ENCODE assay signal across 21 cellular contexts in genomic region chr10:133555521-133555920, GRCh38. TPM values are rescaled to one million over a fixed set of nuclear protein-coding genes. Genes with fewer than 3 reads are reported as not detected.
A peak's percentile ranks its signal among the peaks of the same experiment; 100 is the strongest.
DNase-seq lines count a peak whose midpoint lies in the region; ATAC-seq and TF ChIP-seq lines count a peak whose summit lies in the region.
"Had no signal": no experiment of that assay in that cellular context is flagged by ENCODE, and none has a peak within 500 bp of the region (broad histone marks: within the 10 kb centered on the region; RNA-seq: fewer than 3 reads in every experiment).

No MANE protein-coding gene starts in this region.

- ATAC-seq in upper lobe of right lung (no peak), HG02763 (IDR thresholded peaks at IDR 0.05; ENCODE audit: unreplicated experiment) (no peak)
- ATAC-seq: A549 had no signal

- TF ChIP-seq CTCF in Loucy (conservative IDR thresholded peaks at IDR 0.05; ENCODE audit: low read length) (no peak), upper lobe of right lung (IDR thresholded peaks at IDR 0.05) (no peak)

- no peaks in the 10 kb centered on the region for H3F3A ChIP-seq in Loucy (ENCODE audit: low read depth)

- no peak overlapping the region for H3K27ac ChIP-seq in upper lobe of right lung
- H3K27ac ChIP-seq: 22Rv1, A549, BLaER1 had no signal

- intact Hi-C loops in upper lobe of right lung (cut with DNase I): no loop called here

- peak overlapping the region; percentile 19 for H3K4me2 ChIP-seq in Loucy (ENCODE audit: low read depth, low read length, poor library complexity, severe bottlenecking)
- H3K4me2 ChIP-seq: A549, BLaER1 had no signal

- H3K9me2 ChIP-seq in Loucy (replicated peaks; ENCODE audit: low read depth, low read length): no peaks in the 10 kb centered on the region

- H3K27me3 ChIP-seq in Loucy (ENCODE audit: insufficient read depth, low read length, poor library complexity, severe bottlenecking) (no peaks in the 10 kb centered on the region), upper lobe of right lung (no peaks in the 10 kb centered on the region)
- H3K27me3 ChIP-seq: BE2C, BLaER1 had no signal

- H3K79me2 ChIP-seq in Loucy (ENCODE audit: insufficient read depth, low read length): no peaks in the 10 kb centered on the region

- no peaks in the 10 kb centered on the region for H4K20me1 ChIP-seq in Loucy (ENCODE audit: insufficient read depth, low read length, poor library complexity, severe bottlenecking)
- H4K20me1 ChIP-seq: BLaER1 had no signal

- peak; percentile 23 for DNase-seq in NCI-H146 (lab: John Stamatoyannopoulos, UW)
- no peak for DNase-seq in NCI-H146 treated with DMSO at 0.1 percent for 48 hours (lab: John Stamatoyannopoulos, UW; ENCODE audit: unreplicated experiment)
- peak; percentile 29 for DNase-seq in islet precursor cell
- peak; percentile 42 for DNase-seq in upper lobe of right lung
- no peak for DNase-seq in pons (ENCODE audit: low spot score)
- no peak for DNase-seq in stimulated activated CD4-positive, alpha-beta T cell treated with anti-CD3 and anti-CD28 coated beads, Interleukin-15, amount 100 ng/mL, for 24 hours
- DNase-seq: BE2C; C1 segment of cervical spinal cord; Caco-2; Calu3; CD4-positive, alpha-beta memory T cell; CD4-positive, CD25-positive, alpha-beta regulatory T cell; CD8-positive, alpha-beta memory T cell; DMS79 treated with DMSO at 0.1 percent for 48 hours; GF-D8 had no signal

- no peak overlapping the region for H3K4me3 ChIP-seq in Loucy (ENCODE audit: low read length, poor library complexity, severe bottlenecking)
- no peak overlapping the region for H3K4me3 ChIP-seq in upper lobe of right lung
- H3K4me3 ChIP-seq: A549, BLaER1 had no signal

- peaks cover 4% of the 10 kb centered on the region for H3K4me1 ChIP-seq in Loucy (ENCODE audit: insufficient read depth, low read length, poor library complexity, severe bottlenecking)
- no peaks in the 10 kb centered on the region for H3K4me1 ChIP-seq in upper lobe of right lung
- H3K4me1 ChIP-seq: A549, BE2C, BLaER1, Caco-2 had no signal

- no peak overlapping the region for H2AFZ ChIP-seq in Loucy (ENCODE audit: low read length)

- H3K9ac ChIP-seq in Loucy (ENCODE audit: low read depth, low read length, poor library complexity, severe bottlenecking): no peak overlapping the region
- H3K9ac ChIP-seq: BLaER1 had no signal

- H3K9me3 ChIP-seq in Loucy (ENCODE audit: insufficient read depth, low read depth, low read length) (peaks cover 7% of the 10 kb centered on the region; the same call in 1 of the 2 replicates), upper lobe of right lung (no peaks in the 10 kb centered on the region)
- H3K9me3 ChIP-seq: A549, BE2C, BLaER1, Caco-2 had no signal

- H3K36me3 ChIP-seq in Loucy (ENCODE audit: insufficient read depth, low read length): no peaks in the 10 kb centered on the region
- H3K36me3 ChIP-seq in upper lobe of right lung: no peaks in the 10 kb centered on the region
- H3K36me3 ChIP-seq: BE2C, BLaER1 had no signal

RNA-seq across cellular contexts. Expression of gene SYCE1, which starts 9.9 kb away (rescaled TPM):
- total RNA-seq in upper lobe of right lung: 0.87 TPM
- total RNA-seq: A172, Caco-2, Calu3 had no signal

RNA-seq across cellular contexts. Expression of gene CYP2E1, which starts 28.4 kb away (rescaled TPM):
- 2.1 TPM for total RNA-seq in upper lobe of right lung
- total RNA-seq: A172, Caco-2 had no signal

Comparison
In these comparisons a context has a peak if more than half of its experiments do, and no peak if none do; other contexts are left out.
1. DNase-seq: peak in NCI-H146 (single experiment), islet precursor cell (single experiment) and upper lobe of right lung (single experiment); none in NCI-H146 treated with DMSO at 0.1 percent for 48 hours (single experiment), pons (single experiment) and stimulated activated CD4-positive, alpha-beta T cell treated with anti-CD3 and anti-CD28 coated beads, Interleukin-15, amount 100 ng/mL, for 24 hours (single experiment).